ENCODE assay signal across 24 cellular contexts in genomic region chr12:80792861-80793260, GRCh38.
"Had no signal": no experiment of that assay in that cellular context is flagged by ENCODE, and none has a peak within 500 bp of the region (broad histone marks: within the 10 kb centered on the region; RNA-seq: fewer than 3 reads in every experiment).

No MANE protein-coding gene starts in this region.

- H3K4me3 Mint-ChIP-seq: T-cell; T-helper 1 cell treated with Interleukin-12 subunit alpha and Interleukin-12 subunit beta and Interleukin-4 antibody, amounts not matched to agents 30 μg/mL and 1 μg/mL, for 36 hours had no signal

- H3K4me2 ChIP-seq: PC-9 had no signal

- H3K27me3 ChIP-seq: Peyer's patch, SJSA1 had no signal

- DNase-seq: Karpas-422, KG1, MM.1S, NCI-H1092 treated with DMSO at 0.1 percent for 48 hours, NCI-H1436, NCI-H187, NCI-H2029, NCI-H2081 treated with DMSO at 0.1 percent for 48 hours, NCI-H2171, NCI-H226, NCI-H446, NCI-H510A, NCI-H524 treated with DMSO at 0.1 percent for 48 hours, NCI-H69, NCI-H774, PC-9, Peyer's patch, Right ventricle myocardium superior, RPMI8226, SIG-M5, T-cell had no signal

- H3K27ac ChIP-seq: PC-9, Peyer's patch, SJSA1, SK-N-MC had no signal

- H3K27me3 Mint-ChIP-seq: T-cell had no signal

- H3K4me3 ChIP-seq: PC-9, Peyer's patch, SJSA1, SK-N-MC had no signal

- H3K36me3 Mint-ChIP-seq: T-cell had no signal

- H3K9me3 ChIP-seq: Peyer's patch, SJSA1 had no signal

- H3K4me1 Mint-ChIP-seq: T-cell had no signal

- ATAC-seq: T-cell had no signal

- H2AFZ ChIP-seq: PC-9 had no signal

- H3K36me3 ChIP-seq: Peyer's patch, SJSA1 had no signal

- H3K4me1 ChIP-seq: Peyer's patch, SJSA1 had no signal

- H3K27ac Mint-ChIP-seq: T-cell; T-helper 1 cell treated with Interleukin-12 subunit alpha and Interleukin-12 subunit beta and Interleukin-4 antibody, amounts not matched to agents 30 μg/mL and 1 μg/mL, for 36 hours had no signal
